Comparison of ENCODE assay signal across 8 cellular contexts in genomic region chr10:96374985-96375830, GRCh38. TPM values are rescaled to one million over a fixed set of nuclear protein-coding genes. Genes with fewer than 3 reads are reported as not detected.
DNase-seq lines count a peak whose midpoint lies in the region; ATAC-seq, FAIRE-seq and TF ChIP-seq lines count a peak whose summit lies in the region.

No MANE protein-coding gene starts in this region.

- no peak overlapping the region for H3K27ac Mint-ChIP-seq in HFFc6
- H3K27ac Mint-ChIP-seq in T-cell, result no peak overlapping the region

- CTCF ChIA-PET in T-cell (lab: Charles Lee), result interaction anchor here (0.6 to 1.7 kb wide), 8 partner anchors 10 to 650 kb away, joined by 3 to 9 read pairs (median 4); partner anchors contain the start of gene OPALIN (in 1 of the 2)

- ATAC-seq in T-cell (replicated peaks in 1 of 4) (peak; percentile 86 to 92 (median 90)), left ventricle myocardium superior (peak; percentile 88), psoas muscle (peak; percentile 92 to 98 (median 95))

- H3K9me3 Mint-ChIP-seq in HFFc6 (no peaks in the 10 kb centered on the region), T-cell (no peaks in the 10 kb centered on the region)

- H3K27me3 Mint-ChIP-seq in HFFc6 (ENCODE audit: insufficient read depth) (peaks cover 6% of the 10 kb centered on the region), T-cell (peaks cover 3 to 23% of the 10 kb centered on the region in 2 donors)

- no peaks in the 10 kb centered on the region for H3K4me1 ChIP-seq in psoas muscle

- H3K27me3 ChIP-seq in psoas muscle (ENCODE audit: insufficient read depth in 3 of 3, low read length in 2 of 3), result no peaks in the 10 kb centered on the region

- intact Hi-C loops in left ventricle myocardium superior (cut with micrococcal nuclease) (no loop called here), psoas muscle (cut with DNase I) (loop anchor here in 1 of 2 donors (5.0 kb wide), 1 partner anchor 137 kb away; the partner anchor contains the start of gene TLL2)

- peak; percentile 86 for FAIRE-seq in urothelium cell line (lab: Jason Lieb, UNC)

- DNase-seq in GM04504 (ENCODE audit: low read depth), result peak; percentile 71
- peak; percentile 85 for DNase-seq in HFFc6
- peak; percentile 52 for DNase-seq in NCI-H1105 (lab: John Stamatoyannopoulos, UW)
- DNase-seq in T-cell, result peak; percentile 19 to 71 (median 53)
- DNase-seq in amygdala (lab: John Stamatoyannopoulos, UW), result peak; percentile 26 to 94 (median 82)
- DNase-seq in left ventricle myocardium superior, result peak; percentile 90
- peak; percentile 85 to 92 for DNase-seq in psoas muscle
- peak; percentile 92 for DNase-seq in urothelium cell line (ENCODE audit: low spot score)

- TF ChIP-seq CTCF in HFFc6 (IDR thresholded peaks at IDR 0.05), result peak; percentile 96
- peak; percentile 98 for TF ChIP-seq CTCF in psoas muscle (IDR thresholded peaks at IDR 0.05)

- peak overlapping the region; percentile 69 for H3K4me3 ChIP-seq in psoas muscle

- H3K9me3 ChIP-seq in psoas muscle, result no peaks in the 10 kb centered on the region

- no peaks in the 10 kb centered on the region for H3K36me3 ChIP-seq in psoas muscle (ENCODE audit: insufficient read depth in 1 of 2, low read depth in 1 of 2)

- POLR2A ChIA-PET in T-cell (lab: Charles Lee), result no interaction called here

- H3K27ac ChIP-seq in psoas muscle, result no peak overlapping the region

- H3K36me3 Mint-ChIP-seq in HFFc6 (ENCODE audit: low read depth) (no peaks in the 10 kb centered on the region), T-cell (no peaks in the 10 kb centered on the region)

- WGBS in psoas muscle, 3 donors, result 5 to 6% (median 5%) methylated on average over 35 to 36 of the region's 36 CpGs

- H3K4me3 Mint-ChIP-seq in HFFc6 (peak overlapping the region; percentile 83), T-cell (peak overlapping the region; percentile 74 to 77 (median 75))

- H3K4me1 Mint-ChIP-seq in HFFc6 (ENCODE audit: low read depth) (peaks cover 29% of the 10 kb centered on the region), T-cell (peaks cover 8 to 17% (median 12%) of the 10 kb centered on the region in 3 donors)

RNA-seq across cellular contexts. Expression of gene OPALIN, which starts 16.4 kb away (rescaled TPM):
- not detected for total RNA-seq in HFFc6 (2021; fragmentation: NEBNext Ultra II Directional; extraction: Animal tissue kit (Norgen Biotek cat#: 25700))
- total RNA-seq in T-cell (not detected), left ventricle myocardium superior (not detected), psoas muscle (not detected)
- polyA plus RNA-seq in psoas muscle, result under 1 TPM in 1 of 3 donors, not detected in 2; 0.17 TPM
